ENCODE assay signal across 11 cellular contexts in the genomic region with DNA sequence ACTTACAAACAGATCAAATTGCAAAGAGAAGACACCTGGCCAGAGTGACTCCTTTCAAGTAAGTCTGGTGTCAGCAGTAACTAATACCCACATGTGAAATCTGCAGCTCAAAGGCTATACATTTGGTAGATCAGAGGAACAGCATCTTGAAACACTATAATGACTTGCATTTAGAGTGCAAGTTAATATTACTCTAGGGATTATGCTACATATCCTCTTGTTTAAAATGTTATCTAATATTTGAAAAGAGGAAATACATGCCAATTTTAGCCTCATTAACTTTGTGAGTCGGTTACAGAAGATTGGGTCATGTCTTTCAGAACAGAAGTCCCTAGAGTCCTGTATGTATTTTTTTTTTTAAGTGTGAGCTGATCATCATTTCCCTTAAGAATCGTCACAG. TPM values are rescaled to one million over a fixed set of nuclear protein-coding genes. Genes with fewer than 3 reads are reported as not detected.
DNase-seq lines count a peak whose midpoint lies in the region; ATAC-seq lines count a peak whose summit lies in the region.
"Had no signal": no experiment of that assay in that cellular context is flagged by ENCODE, and none has a peak within 500 bp of the region (broad histone marks: within the 10 kb centered on the region; RNA-seq: fewer than 3 reads in every experiment).

No MANE protein-coding gene starts in this region.

- H3K27me3 ChIP-seq in BLaER1 treated with 17β-estradiol and CSF1 and Interleukin-3, amounts not matched to agents 10 nM and 100 nM = no peaks in the 10 kb centered on the region
- H3K27me3 ChIP-seq: suprapubic skin had no signal

- peak overlapping the region in 6 of 11 experiments; percentile 51 to 77 (median 63); a peak in 11 of 22 replicates for H3K9ac ChIP-seq in BLaER1 treated with 17β-estradiol and CSF1 and Interleukin-3, amounts not matched to agents 10 nM and 100 nM

- no peak overlapping the region for H3K4me3 ChIP-seq in BLaER1 treated with 17β-estradiol and CSF1 and Interleukin-3, amounts not matched to agents 10 nM and 100 nM
- H3K4me3 ChIP-seq: suprapubic skin had no signal

- ATAC-seq in GM19025 (IDR thresholded peaks at IDR 0.05; ENCODE audit: low read depth, unreplicated experiment) (peak; percentile 44), HG02840 (IDR thresholded peaks at IDR 0.05; ENCODE audit: low FRiP score, unreplicated experiment) (peak; percentile 46)
- ATAC-seq: naive thymus-derived CD4-positive, alpha-beta T cell had no signal

- H3K4me2 ChIP-seq in BLaER1 treated with 17β-estradiol and CSF1 and Interleukin-3, amounts not matched to agents 10 nM and 100 nM = peak overlapping the region; percentile 55 to 91 (median 87)

- DNase-seq in NCI-H1436 (lab: John Stamatoyannopoulos, UW) = peak; percentile 26
- no peak for DNase-seq in activated naive CD4-positive, alpha-beta T cell (lab: John Stamatoyannopoulos, UW)
- no peak for DNase-seq in GM19240 (ENCODE audit: insufficient read length, low spot score)
- DNase-seq in stimulated activated CD8-positive, alpha-beta memory T cell treated with anti-CD3 and anti-CD28 coated beads, Interleukin-4, amount 100 ng/mL, for 48 hours = no peak
- no peak for DNase-seq in SK-N-DZ (ENCODE audit: low spot score)
- DNase-seq: naive thymus-derived CD4-positive, alpha-beta T cell; NCI-H526 treated with DMSO at 0.1 percent for 48 hours had no signal

- peaks cover 20 to 59% (median 41%) of the 10 kb centered on the region in 11 experiments for H3K36me3 ChIP-seq in BLaER1 treated with 17β-estradiol and CSF1 and Interleukin-3, amounts not matched to agents 10 nM and 100 nM

- H3K27ac ChIP-seq in BLaER1 treated with 17β-estradiol and CSF1 and Interleukin-3, amounts not matched to agents 10 nM and 100 nM = peak overlapping the region in 10 of 11 experiments; percentile 6 to 91 (median 75); a peak in 16 of 22 replicates
- H3K27ac ChIP-seq: suprapubic skin had no signal

- H3K4me1 ChIP-seq in BLaER1 treated with 17β-estradiol and CSF1 and Interleukin-3, amounts not matched to agents 10 nM and 100 nM = peaks cover 37 to 68% (median 54%) of the 10 kb centered on the region in 10 experiments
- H3K4me1 ChIP-seq: suprapubic skin had no signal

- H3K9me3 ChIP-seq in BLaER1 treated with 17β-estradiol and CSF1 and Interleukin-3, amounts not matched to agents 10 nM and 100 nM (replicated peaks in 1 of 11) = peaks cover 13 to 34% (median 18%) of the 10 kb centered on the region in 11 experiments; a peak in 21 of 22 replicates
- H3K9me3 ChIP-seq: suprapubic skin had no signal

- no peaks in the 10 kb centered on the region for H4K20me1 ChIP-seq in BLaER1 treated with 17β-estradiol and CSF1 and Interleukin-3, amounts not matched to agents 10 nM and 100 nM

RNA-seq across cellular contexts. Expression of gene LANCL1, which starts 15.2 kb away (rescaled TPM):
- polyA plus RNA-seq in SK-N-DZ (2014; cell fraction: cytosol; rRNA removed) = 65.9 and 68.6 TPM in 2 replicates
- polyA plus RNA-seq in SK-N-DZ (2014; cell fraction: nucleus; rRNA removed) = 54.4 and 62.8 TPM in 2 replicates
